10 cellular contexts compared by ENCODE assay signal in the genomic region with DNA sequence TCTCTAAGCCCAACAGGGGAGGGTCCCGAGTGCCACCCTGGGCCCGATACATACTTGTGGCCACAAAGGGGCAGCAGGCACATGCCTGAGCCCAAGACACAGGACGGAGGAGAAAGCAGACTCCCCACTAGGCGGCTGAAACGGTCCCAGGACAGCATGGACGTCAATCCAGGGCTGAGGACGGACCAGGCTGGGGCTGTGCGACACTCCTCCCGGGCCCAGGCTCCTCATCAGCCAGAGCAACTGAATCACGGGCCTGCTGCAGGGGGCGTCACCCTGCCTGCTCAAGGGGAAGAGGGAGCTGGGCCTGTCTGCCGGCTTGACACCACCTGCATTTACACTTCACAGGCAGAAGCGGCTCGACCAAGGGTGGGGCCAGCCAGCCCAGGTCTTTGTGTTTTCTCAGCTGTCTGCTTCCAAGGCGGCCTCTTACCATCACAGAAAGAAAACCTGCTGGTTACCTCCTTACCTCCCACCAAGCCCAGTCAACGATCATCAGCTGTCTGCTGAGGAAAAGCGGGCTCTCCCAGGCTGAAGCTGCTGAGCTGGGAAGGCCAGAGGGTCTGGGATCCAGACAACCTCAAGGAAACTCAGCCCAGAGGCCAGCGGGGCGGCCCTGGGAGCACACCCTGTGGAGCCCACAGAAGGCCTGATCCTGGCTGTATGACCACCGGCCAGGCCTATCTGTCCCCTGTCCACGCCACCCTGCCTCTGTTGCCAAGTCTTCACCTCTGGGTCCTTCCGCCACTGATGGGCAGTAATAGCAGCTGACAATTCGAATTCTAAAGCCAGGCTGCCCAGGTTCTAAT. TPM values are rescaled to one million over a fixed set of nuclear protein-coding genes. Genes with fewer than 3 reads are reported as not detected.
DNase-seq lines count a peak whose midpoint lies in the region; ATAC-seq and TF ChIP-seq lines count a peak whose summit lies in the region.
"Had no signal": no experiment of that assay in that cellular context is flagged by ENCODE, and none has a peak within 500 bp of the region (broad histone marks: within the 10 kb centered on the region; RNA-seq: fewer than 3 reads in every experiment).

No MANE protein-coding gene starts in this region.

- no peaks in the 10 kb centered on the region for H3K27me3 ChIP-seq in psoas muscle (ENCODE audit: insufficient read depth in 3 of 3, low read length in 2 of 3)

- no peak overlapping the region for H3K27ac ChIP-seq in psoas muscle

- no peaks in the 10 kb centered on the region for H3K9me3 ChIP-seq in psoas muscle

- ATAC-seq in psoas muscle (peak; percentile 92 to 99 (median 96)), esophagus mucosa (no peak), HG02623 (IDR thresholded peaks at IDR 0.05; ENCODE audit: unreplicated experiment) (no peak)
- ATAC-seq: T-helper 17 cell had no signal

- TF ChIP-seq CTCF in GM12873 (IDR thresholded peaks at IDR 0.05; ENCODE audit: insufficient read depth, low read depth, low read length, missing control alignments) (peak; percentile 34), epithelial cell of esophagus (IDR thresholded peaks at IDR 0.05; ENCODE audit: insufficient read depth, low read depth, low read length, missing control alignments) (peak; percentile 19), psoas muscle (IDR thresholded peaks at IDR 0.05) (peak; percentile 60)

- peaks cover 0 to 6% of the 10 kb centered on the region in 2 donors for H3K36me3 ChIP-seq in psoas muscle (ENCODE audit: insufficient read depth in 1 of 2, low read depth in 1 of 2)

- H3K4me3 ChIP-seq in epithelial cell of esophagus (ENCODE audit: low read length) (no peak overlapping the region), psoas muscle (no peak overlapping the region)

- intact Hi-C loops in psoas muscle (cut with DNase I) = loop anchor here (1.0 to 5.0 kb wide), 2 partner anchors 86 to 87 kb away; no protein-coding TSS in a partner anchor

- peak; percentile 87 for DNase-seq in NCI-H510A treated with DMSO at 0.1 percent for 48 hours (lab: John Stamatoyannopoulos, UW)
- no peak for DNase-seq in epithelial cell of esophagus (ENCODE audit: low read depth)
- peak; percentile 67 to 85 for DNase-seq in psoas muscle
- DNase-seq in NCI-H1436 (lab: John Stamatoyannopoulos, UW) = no peak
- no peak for DNase-seq in T-helper 2 cell
- DNase-seq: amniotic stem cell, T-helper 17 cell had no signal

- no peaks in the 10 kb centered on the region for H3K4me1 ChIP-seq in psoas muscle

- WGBS in psoas muscle, 3 donors = 50 to 61% (median 57%) methylated on average over 21 to 23 of the region's 23 CpGs

RNA-seq across cellular contexts. Expression of a gene that starts 26.4 kb away (rescaled TPM):
- total RNA-seq in psoas muscle (10 to 100 TPM in 1 of 4 donors, 1 to 10 TPM in 3; 6.3 to 17.8 (median 7.9) TPM), esophagus mucosa (20.6 TPM)
- 1 to 10 TPM; 3.1 to 7.5 (median 4.3) TPM for polyA plus RNA-seq in psoas muscle

RNA-seq across cellular contexts. Expression of a gene that starts 40.3 kb away (rescaled TPM):
- total RNA-seq in psoas muscle (10 to 100 TPM in 1 of 4 donors, 1 to 10 TPM in 3; 6.3 to 13.3 (median 8.6) TPM), esophagus mucosa (19.9 TPM)
- polyA plus RNA-seq in psoas muscle = 10 to 100 TPM in 1 of 3 donors, 1 to 10 TPM in 2; 9.2 to 15.6 (median 9.5) TPM

Comparison
In these comparisons a context has a peak if more than half of its experiments do, and no peak if none do; other contexts are left out.
1. DNase-seq: peak in NCI-H510A treated with DMSO at 0.1 percent for 48 hours (single experiment) and psoas muscle (2 of 2); none in epithelial cell of esophagus (single experiment), NCI-H1436 (single experiment) and T-helper 2 cell (0 of 5).
2. ATAC-seq: peak in psoas muscle (4 of 4); none in esophagus mucosa (single experiment) and HG02623 (single experiment).
3. Peak in every context shown above with its lines, with median percentiles within 50 percentile points of each other: CTCF ChIP-seq.